In the genomic region with DNA sequence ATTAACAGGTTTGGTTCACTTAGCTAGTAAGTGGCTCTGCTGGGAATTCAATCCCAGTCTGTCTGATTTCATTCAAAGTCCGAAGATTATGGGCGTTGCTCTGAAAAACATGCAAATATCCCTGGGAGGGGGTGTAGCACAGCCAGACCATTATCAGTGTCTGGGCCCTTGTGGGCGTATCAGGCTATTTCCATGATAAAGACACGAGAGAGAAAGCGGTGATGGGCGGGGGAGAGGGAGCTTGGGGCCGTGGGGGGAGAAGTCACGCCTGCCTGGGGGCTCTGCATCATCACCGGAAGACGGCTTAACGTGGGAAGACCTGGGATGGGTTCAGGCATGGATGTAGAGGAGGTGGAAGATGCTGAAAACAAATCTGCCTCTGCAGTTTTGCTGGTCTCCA, we compare ENCODE assay signal across 1 cellular context.
TF ChIP-seq lines count a peak whose summit lies in the region.

No MANE protein-coding gene starts in this region.

TF ChIP-seq in HepG2, 621 proteins besides CTCF, POLR2A, EP300 and RAD21:
- TF ChIP-seq, protein P1, sequence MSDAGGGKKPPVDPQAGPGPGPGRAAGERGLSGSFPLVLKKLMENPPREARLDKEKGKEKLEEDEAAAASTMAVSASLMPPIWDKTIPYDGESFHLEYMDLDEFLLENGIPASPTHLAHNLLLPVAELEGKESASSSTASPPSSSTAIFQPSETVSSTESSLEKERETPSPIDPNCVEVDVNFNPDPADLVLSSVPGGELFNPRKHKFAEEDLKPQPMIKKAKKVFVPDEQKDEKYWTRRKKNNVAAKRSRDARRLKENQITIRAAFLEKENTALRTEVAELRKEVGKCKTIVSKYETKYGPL (CRISPR knock-in tag; IDR thresholded peaks at IDR 0.05): no peak
- no peak for TF ChIP-seq JDP2 (CRISPR knock-in tag; IDR thresholded peaks at IDR 0.05; ENCODE audit: borderline replicate concordance)
- TF ChIP-seq, protein P2, sequence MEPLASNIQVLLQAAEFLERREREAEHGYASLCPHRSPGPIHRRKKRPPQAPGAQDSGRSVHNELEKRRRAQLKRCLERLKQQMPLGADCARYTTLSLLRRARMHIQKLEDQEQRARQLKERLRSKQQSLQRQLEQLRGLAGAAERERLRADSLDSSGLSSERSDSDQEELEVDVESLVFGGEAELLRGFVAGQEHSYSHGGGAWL (CRISPR knock-in tag; IDR thresholded peaks at IDR 0.05): no peak
- no peak for TF ChIP-seq IRF2 (CRISPR knock-in tag; IDR thresholded peaks at IDR 0.05)
- TF ChIP-seq ZNF234 (CRISPR knock-in tag; conservative IDR thresholded peaks at IDR 0.05): no peak
- TF ChIP-seq, protein P3, sequence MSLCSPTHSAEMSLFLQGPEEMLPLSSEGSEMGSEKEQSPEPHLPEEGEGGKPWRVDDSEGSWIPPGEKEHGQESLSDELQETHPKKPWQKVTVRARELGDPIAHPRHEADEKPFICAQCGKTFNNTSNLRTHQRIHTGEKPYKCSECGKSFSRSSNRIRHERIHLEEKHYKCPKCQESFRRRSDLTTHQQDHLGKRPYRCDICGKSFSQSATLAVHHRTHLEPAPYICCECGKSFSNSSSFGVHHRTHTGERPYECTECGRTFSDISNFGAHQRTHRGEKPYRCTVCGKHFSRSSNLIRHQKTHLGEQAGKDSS (CRISPR knock-in tag; IDR thresholded peaks at IDR 0.05; ENCODE audit: borderline replicate concordance, low read depth): no peak
- no peak for TF ChIP-seq ZNF75D (CRISPR knock-in tag; IDR thresholded peaks at IDR 0.05; ENCODE audit: borderline replicate concordance)
- TF ChIP-seq ZSCAN31 (CRISPR knock-in tag; IDR thresholded peaks at IDR 0.05; ENCODE audit: low read depth): no peak
- no peak for TF ChIP-seq ZNF678 (CRISPR knock-in tag; IDR thresholded peaks at IDR 0.05)
- TF ChIP-seq SRSF4 (IDR thresholded peaks at IDR 0.05; ENCODE audit: low read depth, low read length, poor library complexity, severe bottlenecking): no peak
- no peak for TF ChIP-seq ZNF749 (CRISPR knock-in tag; IDR thresholded peaks at IDR 0.05; ENCODE audit: borderline replicate concordance)
- no peak for TF ChIP-seq RBM22 (optimal IDR thresholded peaks at IDR 0.05; ENCODE audit: low read length)
- no peak for TF ChIP-seq IRX3 (CRISPR knock-in tag; IDR thresholded peaks at IDR 0.05; ENCODE audit: borderline replicate concordance, low read depth)
- TF ChIP-seq, protein P4, sequence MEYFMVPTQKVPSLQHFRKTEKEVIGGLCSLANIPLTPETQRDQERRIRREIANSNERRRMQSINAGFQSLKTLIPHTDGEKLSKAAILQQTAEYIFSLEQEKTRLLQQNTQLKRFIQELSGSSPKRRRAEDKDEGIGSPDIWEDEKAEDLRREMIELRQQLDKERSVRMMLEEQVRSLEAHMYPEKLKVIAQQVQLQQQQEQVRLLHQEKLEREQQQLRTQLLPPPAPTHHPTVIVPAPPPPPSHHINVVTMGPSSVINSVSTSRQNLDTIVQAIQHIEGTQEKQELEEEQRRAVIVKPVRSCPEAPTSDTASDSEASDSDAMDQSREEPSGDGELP (IDR thresholded peaks at IDR 0.05; ENCODE audit: borderline replicate concordance, low read depth): no peak
- TF ChIP-seq GLI4 (CRISPR knock-in tag; IDR thresholded peaks at IDR 0.05; ENCODE audit: borderline replicate concordance): no peak
- TF ChIP-seq, protein P5, sequence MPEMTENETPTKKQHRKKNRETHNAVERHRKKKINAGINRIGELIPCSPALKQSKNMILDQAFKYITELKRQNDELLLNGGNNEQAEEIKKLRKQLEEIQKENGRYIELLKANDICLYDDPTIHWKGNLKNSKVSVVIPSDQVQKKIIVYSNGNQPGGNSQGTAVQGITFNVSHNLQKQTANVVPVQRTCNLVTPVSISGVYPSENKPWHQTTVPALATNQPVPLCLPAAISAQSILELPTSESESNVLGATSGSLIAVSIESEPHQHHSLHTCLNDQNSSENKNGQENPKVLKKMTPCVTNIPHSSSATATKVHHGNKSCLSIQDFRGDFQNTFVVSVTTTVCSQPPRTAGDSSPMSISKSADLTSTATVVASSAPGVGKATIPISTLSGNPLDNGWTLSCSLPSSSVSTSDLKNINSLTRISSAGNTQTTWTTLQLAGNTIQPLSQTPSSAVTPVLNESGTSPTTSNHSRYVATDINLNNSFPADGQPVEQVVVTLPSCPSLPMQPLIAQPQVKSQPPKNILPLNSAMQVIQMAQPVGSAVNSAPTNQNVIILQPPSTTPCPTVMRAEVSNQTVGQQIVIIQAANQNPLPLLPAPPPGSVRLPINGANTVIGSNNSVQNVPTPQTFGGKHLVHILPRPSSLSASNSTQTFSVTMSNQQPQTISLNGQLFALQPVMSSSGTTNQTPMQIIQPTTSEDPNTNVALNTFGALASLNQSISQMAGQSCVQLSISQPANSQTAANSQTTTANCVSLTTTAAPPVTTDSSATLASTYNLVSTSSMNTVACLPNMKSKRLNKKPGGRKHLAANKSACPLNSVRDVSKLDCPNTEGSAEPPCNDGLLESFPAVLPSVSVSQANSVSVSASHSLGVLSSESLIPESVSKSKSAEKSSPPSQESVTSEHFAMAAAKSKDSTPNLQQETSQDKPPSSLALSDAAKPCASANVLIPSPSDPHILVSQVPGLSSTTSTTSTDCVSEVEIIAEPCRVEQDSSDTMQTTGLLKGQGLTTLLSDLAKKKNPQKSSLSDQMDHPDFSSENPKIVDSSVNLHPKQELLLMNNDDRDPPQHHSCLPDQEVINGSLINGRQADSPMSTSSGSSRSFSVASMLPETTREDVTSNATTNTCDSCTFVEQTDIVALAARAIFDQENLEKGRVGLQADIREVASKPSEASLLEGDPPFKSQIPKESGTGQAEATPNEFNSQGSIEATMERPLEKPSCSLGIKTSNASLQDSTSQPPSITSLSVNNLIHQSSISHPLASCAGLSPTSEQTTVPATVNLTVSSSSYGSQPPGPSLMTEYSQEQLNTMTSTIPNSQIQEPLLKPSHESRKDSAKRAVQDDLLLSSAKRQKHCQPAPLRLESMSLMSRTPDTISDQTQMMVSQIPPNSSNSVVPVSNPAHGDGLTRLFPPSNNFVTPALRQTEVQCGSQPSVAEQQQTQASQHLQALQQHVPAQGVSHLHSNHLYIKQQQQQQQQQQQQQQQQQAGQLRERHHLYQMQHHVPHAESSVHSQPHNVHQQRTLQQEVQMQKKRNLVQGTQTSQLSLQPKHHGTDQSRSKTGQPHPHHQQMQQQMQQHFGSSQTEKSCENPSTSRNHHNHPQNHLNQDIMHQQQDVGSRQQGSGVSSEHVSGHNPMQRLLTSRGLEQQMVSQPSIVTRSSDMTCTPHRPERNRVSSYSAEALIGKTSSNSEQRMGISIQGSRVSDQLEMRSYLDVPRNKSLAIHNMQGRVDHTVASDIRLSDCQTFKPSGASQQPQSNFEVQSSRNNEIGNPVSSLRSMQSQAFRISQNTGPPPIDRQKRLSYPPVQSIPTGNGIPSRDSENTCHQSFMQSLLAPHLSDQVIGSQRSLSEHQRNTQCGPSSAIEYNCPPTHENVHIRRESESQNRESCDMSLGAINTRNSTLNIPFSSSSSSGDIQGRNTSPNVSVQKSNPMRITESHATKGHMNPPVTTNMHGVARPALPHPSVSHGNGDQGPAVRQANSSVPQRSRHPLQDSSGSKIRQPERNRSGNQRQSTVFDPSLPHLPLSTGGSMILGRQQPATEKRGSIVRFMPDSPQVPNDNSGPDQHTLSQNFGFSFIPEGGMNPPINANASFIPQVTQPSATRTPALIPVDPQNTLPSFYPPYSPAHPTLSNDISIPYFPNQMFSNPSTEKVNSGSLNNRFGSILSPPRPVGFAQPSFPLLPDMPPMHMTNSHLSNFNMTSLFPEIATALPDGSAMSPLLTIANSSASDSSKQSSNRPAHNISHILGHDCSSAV (CRISPR knock-in tag; IDR thresholded peaks at IDR 0.05; ENCODE audit: borderline replicate concordance): no peak
- TF ChIP-seq HNRNPUL1 (IDR thresholded peaks at IDR 0.05; ENCODE audit: low read depth, low read length): no peak
- TF ChIP-seq, protein P6, sequence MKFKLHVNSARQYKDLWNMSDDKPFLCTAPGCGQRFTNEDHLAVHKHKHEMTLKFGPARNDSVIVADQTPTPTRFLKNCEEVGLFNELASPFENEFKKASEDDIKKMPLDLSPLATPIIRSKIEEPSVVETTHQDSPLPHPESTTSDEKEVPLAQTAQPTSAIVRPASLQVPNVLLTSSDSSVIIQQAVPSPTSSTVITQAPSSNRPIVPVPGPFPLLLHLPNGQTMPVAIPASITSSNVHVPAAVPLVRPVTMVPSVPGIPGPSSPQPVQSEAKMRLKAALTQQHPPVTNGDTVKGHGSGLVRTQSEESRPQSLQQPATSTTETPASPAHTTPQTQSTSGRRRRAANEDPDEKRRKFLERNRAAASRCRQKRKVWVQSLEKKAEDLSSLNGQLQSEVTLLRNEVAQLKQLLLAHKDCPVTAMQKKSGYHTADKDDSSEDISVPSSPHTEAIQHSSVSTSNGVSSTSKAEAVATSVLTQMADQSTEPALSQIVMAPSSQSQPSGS (CRISPR knock-in tag; IDR thresholded peaks at IDR 0.05): no peak
